ENCODE assay signal across 38 cellular contexts in genomic region chr5:89008291-89008690, GRCh38.
"Had no signal": no experiment of that assay in that cellular context is flagged by ENCODE, and none has a peak within 500 bp of the region (broad histone marks: within the 10 kb centered on the region; RNA-seq: fewer than 3 reads in every experiment).

No MANE protein-coding gene starts in this region.

- H3K4me1 Mint-ChIP-seq: activated naive CD4-positive, alpha-beta T cell treated with anti-CD3 and anti-CD28 coated beads, Interleukin-2, amount 10 ng/mL, durations not matched to agents 7 days and 5 days; activated naive CD4-positive, alpha-beta T cell treated with anti-CD3 and anti-CD28 coated beads, Interleukin-2, amount 50 U/mL, for 24 hours; activated naive CD8-positive, alpha-beta T cell treated with anti-CD3 and anti-CD28 coated beads for 36 hours; activated naive CD8-positive, alpha-beta T cell treated with anti-CD3 and anti-CD28 coated beads, Interleukin-2, amount 10 ng/mL, durations not matched to agents 7 days and 5 days; activated T-helper 17 cell treated with anti-CD3 and anti-CD28 coated beads, Interleukin-2, amount 50 U/mL, for 72 hours; central memory CD8-positive, alpha-beta T cell had no signal

- H3K4me3 ChIP-seq: adrenal gland, ascending aorta, body of pancreas, breast epithelium, cardiac muscle cell had no signal

- H3K36me3 ChIP-seq: adrenal gland, ascending aorta, brain microvascular endothelial cell, breast epithelium, cardiac muscle cell had no signal

- H3K36me3 Mint-ChIP-seq: activated naive CD4-positive, alpha-beta T cell treated with anti-CD3 and anti-CD28 coated beads, Interleukin-2, amount 10 ng/mL, durations not matched to agents 7 days and 5 days; activated naive CD4-positive, alpha-beta T cell treated with anti-CD3 and anti-CD28 coated beads, Interleukin-2, amount 50 U/mL, for 24 hours; activated naive CD4-positive, alpha-beta T cell treated with anti-CD3 and anti-CD28 coated beads, Interleukin-2, amount 50 U/mL, for 72 hours; activated naive CD8-positive, alpha-beta T cell; activated naive CD8-positive, alpha-beta T cell treated with anti-CD3 and anti-CD28 coated beads for 36 hours; activated naive CD8-positive, alpha-beta T cell treated with anti-CD3 and anti-CD28 coated beads, Interleukin-2, amount 10 ng/mL, durations not matched to agents 7 days and 5 days; brain had no signal

- H3K9me3 ChIP-seq: adrenal gland, ascending aorta, body of pancreas had no signal

- DNase-seq: activated effector memory CD4-positive, alpha-beta T cell treated with anti-CD3 and anti-CD28 coated beads, Interleukin-2, amount 50 U/mL, for 16 hours; activated effector memory CD4-positive, alpha-beta T cell treated with Interleukin-2 at 50 U/mL for 16 hours; activated gamma-delta T cell; activated gamma-delta T cell treated with Interleukin-2 at 50 U/mL for 16 hours; activated naive CD4-positive, alpha-beta T cell; activated naive CD4-positive, alpha-beta T cell treated with anti-CD3 and anti-CD28 coated beads for 36 hours; activated naive CD4-positive, alpha-beta T cell treated with anti-CD3 and anti-CD28 coated beads, Interleukin-2, amount 10 ng/mL, durations not matched to agents 7 days and 5 days; activated naive CD4-positive, alpha-beta T cell treated with anti-CD3 and anti-CD28 coated beads, Interleukin-2, amount 50 U/mL, for 16 hours; activated naive CD4-positive, alpha-beta T cell treated with Interleukin-2 at 50 U/mL for 16 hours; activated naive CD8-positive, alpha-beta T cell treated with anti-CD3 and anti-CD28 coated beads for 36 hours; activated naive CD8-positive, alpha-beta T cell treated with anti-CD3 and anti-CD28 coated beads, Interleukin-2, amount 10 ng/mL, durations not matched to agents 7 days and 5 days; activated naive CD8-positive, alpha-beta T cell treated with anti-CD3 and anti-CD28 coated beads, Interleukin-2, amount 50 U/mL, for 24 hours; activated T-cell treated with anti-CD3 and anti-CD28 coated beads, Interleukin-2, amount 50 U/mL, for 1 hour; activated T-cell treated with anti-CD3 and anti-CD28 coated beads, Interleukin-2, amount 50 U/mL, for 24 hours; activated T-cell treated with anti-CD3 and anti-CD28 coated beads, Interleukin-2, amount 50 U/mL, for 4 hours; activated T-cell treated with anti-CD3 and anti-CD28 coated beads, Interleukin-2, amount 50 U/mL, for 48 hours; activated T-cell treated with anti-CD3 and anti-CD28 coated beads, Interleukin-2, amount 50 U/mL, for 72 hours; adrenal gland; amniotic stem cell; amygdala; anterior cingulate cortex; aorta; body of pancreas; brain microvascular endothelial cell; caudate nucleus; central memory CD4-positive, alpha-beta T cell; cerebellar nuclear complex had no signal

- H3K27ac ChIP-seq: adrenal gland, ascending aorta, body of pancreas, brain microvascular endothelial cell, breast epithelium, cardiac muscle cell had no signal

- H3K4me1 ChIP-seq: adrenal gland, ascending aorta, body of pancreas, breast epithelium had no signal

- H3K4me3 Mint-ChIP-seq: activated naive CD4-positive, alpha-beta T cell treated with anti-CD3 and anti-CD28 coated beads for 36 hours; activated naive CD4-positive, alpha-beta T cell treated with anti-CD3 and anti-CD28 coated beads, Interleukin-2, amount 10 ng/mL, durations not matched to agents 7 days and 5 days; activated naive CD4-positive, alpha-beta T cell treated with anti-CD3 and anti-CD28 coated beads, Interleukin-2, amount 50 U/mL, for 24 hours; activated naive CD8-positive, alpha-beta T cell; activated naive CD8-positive, alpha-beta T cell treated with anti-CD3 and anti-CD28 coated beads for 36 hours; activated naive CD8-positive, alpha-beta T cell treated with anti-CD3 and anti-CD28 coated beads, Interleukin-2, amount 10 ng/mL, durations not matched to agents 7 days and 5 days; activated naive CD8-positive, alpha-beta T cell treated with anti-CD3 and anti-CD28 coated beads, Interleukin-2, amount 50 U/mL, for 24 hours; activated T-cell treated with anti-CD3 and anti-CD28 coated beads, Interleukin-2, amount 50 U/mL, for 24 hours; activated T-cell treated with anti-CD3 and anti-CD28 coated beads, Interleukin-2, amount 50 U/mL, for 4 hours; activated T-cell treated with anti-CD3 and anti-CD28 coated beads, Interleukin-2, amount 50 U/mL, for 72 hours; activated T-helper 1 cell treated with anti-CD3 and anti-CD28 coated beads, Interleukin-12 subunit alpha, Interleukin-12 subunit beta, Interleukin-2, Interleukin-4 antibody, amounts not matched to agents 30 ng/mL and 10 ng/mL and 1 ng/mL, durations not matched to agents 14 hours and 24 hours and 36 hours; activated T-helper 17 cell treated with anti-CD3 and anti-CD28 coated beads, Interleukin-2, amount 50 U/mL, for 72 hours; brain; central memory CD8-positive, alpha-beta T cell had no signal

- H3K27me3 Mint-ChIP-seq: activated naive CD4-positive, alpha-beta T cell treated with anti-CD3 and anti-CD28 coated beads, Interleukin-2, amount 10 ng/mL, durations not matched to agents 7 days and 5 days; activated naive CD4-positive, alpha-beta T cell treated with anti-CD3 and anti-CD28 coated beads, Interleukin-2, amount 50 U/mL, for 24 hours; activated naive CD8-positive, alpha-beta T cell treated with anti-CD3 and anti-CD28 coated beads, Interleukin-2, amount 10 ng/mL, durations not matched to agents 7 days and 5 days; activated naive CD8-positive, alpha-beta T cell treated with anti-CD3 and anti-CD28 coated beads, Interleukin-2, amount 50 U/mL, for 24 hours; activated T-helper 17 cell treated with anti-CD3 and anti-CD28 coated beads, Interleukin-2, amount 50 U/mL, for 72 hours; brain; central memory CD8-positive, alpha-beta T cell had no signal

- H3K27ac Mint-ChIP-seq: activated naive CD4-positive, alpha-beta T cell treated with anti-CD3 and anti-CD28 coated beads for 36 hours; activated naive CD4-positive, alpha-beta T cell treated with anti-CD3 and anti-CD28 coated beads, Interleukin-2, amount 10 ng/mL, durations not matched to agents 7 days and 5 days; activated naive CD4-positive, alpha-beta T cell treated with anti-CD3 and anti-CD28 coated beads, Interleukin-2, amount 50 U/mL, for 24 hours; activated naive CD4-positive, alpha-beta T cell treated with anti-CD3 and anti-CD28 coated beads, Interleukin-2, amount 50 U/mL, for 72 hours; activated naive CD8-positive, alpha-beta T cell; activated naive CD8-positive, alpha-beta T cell treated with anti-CD3 and anti-CD28 coated beads for 36 hours; activated naive CD8-positive, alpha-beta T cell treated with anti-CD3 and anti-CD28 coated beads, Interleukin-2, amount 10 ng/mL, durations not matched to agents 7 days and 5 days; activated naive CD8-positive, alpha-beta T cell treated with anti-CD3 and anti-CD28 coated beads, Interleukin-2, amount 50 U/mL, for 24 hours; activated T-cell treated with anti-CD3 and anti-CD28 coated beads, Interleukin-2, amount 50 U/mL, for 24 hours; activated T-cell treated with anti-CD3 and anti-CD28 coated beads, Interleukin-2, amount 50 U/mL, for 72 hours; activated T-helper 1 cell treated with anti-CD3 and anti-CD28 coated beads, Interleukin-12 subunit alpha, Interleukin-12 subunit beta, Interleukin-2, Interleukin-4 antibody, amounts not matched to agents 30 ng/mL and 10 ng/mL and 1 ng/mL, durations not matched to agents 14 hours and 24 hours and 36 hours; activated T-helper 17 cell treated with anti-CD3 and anti-CD28 coated beads, Interleukin-2, amount 50 U/mL, for 72 hours; activated T-helper 2 cell treated with anti-CD3 and anti-CD28 coated beads, Interferon-gamma antibody, Interleukin-2, Interleukin-4, amounts not matched to agents 10 μg/mL and 5 μg/mL and 100 μg/mL, durations not matched to agents 14 hours and 24 hours and 36 hours; brain had no signal

- H3K27me3 ChIP-seq: adrenal gland, ascending aorta, body of pancreas, brain microvascular endothelial cell, breast epithelium, cardiac muscle cell had no signal

- ATAC-seq: activated naive CD4-positive, alpha-beta T cell treated with anti-CD3 and anti-CD28 coated beads, Interleukin-2, amount 50 U/mL, for 72 hours; activated naive CD8-positive, alpha-beta T cell treated with anti-CD3 and anti-CD28 coated beads, Interleukin-2, amount 50 U/mL, for 24 hours; activated T-cell treated with anti-CD3 and anti-CD28 coated beads, Interleukin-2, amount 50 U/mL, for 4 hours; activated T-cell treated with anti-CD3 and anti-CD28 coated beads, Interleukin-2, amount 50 U/mL, for 72 hours; activated T-helper 17 cell treated with anti-CD3 and anti-CD28 coated beads, Interleukin-2, amount 50 U/mL, for 72 hours; body of pancreas had no signal

- H3K9me3 Mint-ChIP-seq: activated naive CD4-positive, alpha-beta T cell treated with anti-CD3 and anti-CD28 coated beads, Interleukin-2, amount 50 U/mL, for 24 hours; activated T-cell treated with anti-CD3 and anti-CD28 coated beads, Interleukin-2, amount 50 U/mL, for 4 hours; activated T-helper 1 cell treated with anti-CD3 and anti-CD28 coated beads, Interleukin-12 subunit alpha, Interleukin-12 subunit beta, Interleukin-2, Interleukin-4 antibody, amounts not matched to agents 30 ng/mL and 10 ng/mL and 1 ng/mL, durations not matched to agents 14 hours and 24 hours and 36 hours had no signal
